In the genomic region with DNA sequence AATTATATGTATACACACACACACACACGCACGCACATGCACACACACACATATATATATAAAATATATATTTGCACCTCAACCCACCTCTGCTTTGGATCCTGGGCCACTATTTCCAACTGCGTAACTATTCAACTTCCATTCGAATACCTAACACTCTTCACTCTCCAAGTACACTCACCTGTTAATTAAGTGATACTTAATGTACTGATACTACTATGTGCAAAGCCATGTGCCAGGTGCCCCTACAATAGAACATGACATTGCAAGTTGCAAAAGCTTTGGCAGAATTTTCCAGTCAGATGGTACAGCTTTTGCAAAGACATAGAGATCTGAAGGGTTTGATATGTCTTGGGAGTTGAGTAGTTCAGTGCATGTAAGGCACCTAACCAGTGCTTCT, we compare ENCODE assay signal across 14 cellular contexts. TPM values are rescaled to one million over a fixed set of nuclear protein-coding genes. Genes with fewer than 3 reads are reported as not detected.
A peak's percentile ranks its signal among the peaks of the same experiment; 100 is the strongest.
DNase-seq lines count a peak whose midpoint lies in the region; ATAC-seq and TF ChIP-seq lines count a peak whose summit lies in the region.
"Had no signal": no experiment of that assay in that cellular context is flagged by ENCODE, and none has a peak within 500 bp of the region (broad histone marks: within the 10 kb centered on the region; RNA-seq: fewer than 3 reads in every experiment).

No MANE protein-coding gene starts in this region.

- H3K4me2 ChIP-seq in GM23338 (0 out of 2 replicates have a peak overlapping the region, but pooled peaks have one; percentile 31), hepatocyte (no peak overlapping the region)

- H3K9me3 ChIP-seq in Caco-2, result no peaks in the 10 kb centered on the region
- H3K9me3 ChIP-seq in hepatocyte (ENCODE audit: low read depth), result no peaks in the 10 kb centered on the region
- no peaks in the 10 kb centered on the region for H3K9me3 ChIP-seq in lower lobe of right lung
- H3K9me3 ChIP-seq in ovary, result no peaks in the 10 kb centered on the region
- H3K9me3 ChIP-seq: HAP-1 had no signal

- H3K4me3 Mint-ChIP-seq in Caco-2 (ENCODE audit: unreplicated experiment), result no peak overlapping the region
- H3K4me3 Mint-ChIP-seq in GM23338, result no peak overlapping the region
- H3K4me3 Mint-ChIP-seq: CD4-positive, alpha-beta memory T cell; HFFc6 had no signal

- no peak for TF ChIP-seq CTCF in Caco-2 (IDR thresholded peaks at IDR 0.05; ENCODE audit: insufficient read depth in 1 of 2, low read depth in 1 of 2, low read length in 1 of 2, severe bottlenecking in 1 of 2, unreplicated experiment in 1 of 2)
- TF ChIP-seq CTCF in GM23338 (conservative IDR thresholded peaks at IDR 0.05; ENCODE audit: low read depth in 2 of 2), result no peak
- no peak for TF ChIP-seq CTCF in hepatocyte (IDR thresholded peaks at IDR 0.05; ENCODE audit: poor library complexity)
- no peak for TF ChIP-seq CTCF in lower lobe of right lung (IDR thresholded peaks at IDR 0.05)
- TF ChIP-seq CTCF in ovary (IDR thresholded peaks at IDR 0.05), result no peak

- no peak overlapping the region for H2AFZ ChIP-seq in GM23338
- H2AFZ ChIP-seq in hepatocyte, result no peak overlapping the region

- H3K4me3 ChIP-seq in Caco-2 (ENCODE audit: low read depth, low read length) (no peak overlapping the region), GM23338 (no peak overlapping the region), hepatocyte (no peak overlapping the region), lower lobe of right lung (no peak overlapping the region), ovary (no peak overlapping the region)
- H3K4me3 ChIP-seq: HAP-1 had no signal

- CTCF ChIA-PET in Caco-2 (lab: Charles Lee), result interaction anchor here (1.0 kb wide), 1 partner anchor 35 kb away, joined by 5 read pairs; no protein-coding TSS in a partner anchor

- intact Hi-C loops in Caco-2 (cut with micrococcal nuclease; ENCODE audit: unreplicated experiment) (loop anchor here (10.0 kb wide), 1 partner anchor 195 kb away; no protein-coding TSS in a partner anchor), lower lobe of right lung (cut with DNase I) (no loop called here), ovary (cut with DNase I) (no loop called here)

- BruUV-seq in Caco-2 (replicated peaks; lab: Mats Ljungman, UMichigan), result no TSS peak

- H3K9me2 ChIP-seq in GM23338 (ENCODE audit: insufficient read depth) (no peaks in the 10 kb centered on the region), hepatocyte (replicated peaks; ENCODE audit: insufficient read depth) (no peaks in the 10 kb centered on the region)

- H3K36me3 ChIP-seq in Caco-2 (ENCODE audit: control insufficient read depth, insufficient read depth, low read length) (0 out of 2 replicates have a peak, but pooled peaks cover 1% of the 10 kb centered on the region), GM23338 (ENCODE audit: insufficient read depth) (0 out of 2 replicates have a peak, but pooled peaks cover 5% of the 10 kb centered on the region), hepatocyte (replicated peaks; ENCODE audit: insufficient read depth, low read depth) (no peaks in the 10 kb centered on the region), lower lobe of right lung (no peaks in the 10 kb centered on the region), ovary (no peaks in the 10 kb centered on the region)
- H3K36me3 ChIP-seq: HAP-1 had no signal

- H3K36me3 Mint-ChIP-seq in Caco-2 (ENCODE audit: insufficient read depth, unreplicated experiment) (peaks cover 68% of the 10 kb centered on the region), GM23338 (ENCODE audit: low read depth) (peaks cover 44% of the 10 kb centered on the region)
- H3K36me3 Mint-ChIP-seq: CD4-positive, alpha-beta memory T cell had no signal

- H4K20me1 ChIP-seq in GM23338 (replicated peaks; ENCODE audit: insufficient read depth), result peaks cover 70% of the 10 kb centered on the region
- H4K20me1 ChIP-seq in hepatocyte (ENCODE audit: insufficient read depth, poor library complexity, severe bottlenecking), result peaks cover 13% of the 10 kb centered on the region

- no peak for TF ChIP-seq EP300 in ovary (IDR thresholded peaks at IDR 0.05)

- no peaks in the 10 kb centered on the region for H3K27me3 Mint-ChIP-seq in Caco-2 (ENCODE audit: insufficient read depth, unreplicated experiment)
- no peaks in the 10 kb centered on the region for H3K27me3 Mint-ChIP-seq in GM23338 (ENCODE audit: insufficient read depth, low read depth, poor library complexity)

- over 99% methylated on average over 4 of the region's 4 CpGs for WGBS in hepatocyte (ENCODE audit: low lambda C conversion rate, missing lambda C conversion rate)
- WGBS in ovary, 3 donors, result 95 to 97% (median 96%) methylated on average over 4 of the region's 4 CpGs

- no peaks in the 10 kb centered on the region for H3K9me3 Mint-ChIP-seq in Caco-2 (ENCODE audit: unreplicated experiment)
- H3K9me3 Mint-ChIP-seq in GM23338, result no peaks in the 10 kb centered on the region
- H3K9me3 Mint-ChIP-seq: CD4-positive, alpha-beta memory T cell; HFFc6 had no signal

- H3K27me3 ChIP-seq in Caco-2 (replicated peaks; ENCODE audit: control insufficient read depth, insufficient read depth, low read length) (no peaks in the 10 kb centered on the region), GM23338 (ENCODE audit: insufficient read depth) (no peaks in the 10 kb centered on the region), hepatocyte (no peaks in the 10 kb centered on the region), lower lobe of right lung (ENCODE audit: low read depth) (peaks cover 2% of the 10 kb centered on the region), ovary (no peaks in the 10 kb centered on the region)

- DNase-seq in Caco-2 (no peak), GM23338 (ENCODE audit: low spot score) (no peak), hepatocyte (ENCODE audit: low spot score) (no peak), lower lobe of right lung (no peak), ovary (no peak), dermis blood vessel endothelial cell (no peak), OCI-M1 (lab: John Stamatoyannopoulos, UW) (no peak)
- DNase-seq: C1 segment of cervical spinal cord; CD4-positive, alpha-beta memory T cell; COR-L47; DMS153; DND-41; HFFc6 had no signal

- H3K79me2 ChIP-seq in GM23338 (replicated peaks; ENCODE audit: insufficient read depth) (peaks cover 100% of the 10 kb centered on the region), hepatocyte (peaks cover 91% of the 10 kb centered on the region)

- no peaks in the 10 kb centered on the region for H3F3A ChIP-seq in GM23338 (replicated peaks; ENCODE audit: low read depth)

- peaks cover 53% of the 10 kb centered on the region for H3K4me1 Mint-ChIP-seq in Caco-2 (ENCODE audit: low read depth, unreplicated experiment)
- H3K4me1 Mint-ChIP-seq in GM23338, result peaks cover 66% of the 10 kb centered on the region

- H3K27ac ChIP-seq in GM23338 (ENCODE audit: low read depth), result no peak overlapping the region
- H3K27ac ChIP-seq in hepatocyte, result peak overlapping the region; percentile 38
- H3K27ac ChIP-seq in lower lobe of right lung, result no peak overlapping the region
- no peak overlapping the region for H3K27ac ChIP-seq in ovary

- ATAC-seq in GM23338, result no peak
- peak; percentile 51 to 53 for ATAC-seq in lower lobe of right lung

- H3K4me1 ChIP-seq in Caco-2 (peaks cover 71% of the 10 kb centered on the region), GM23338 (ENCODE audit: insufficient read depth) (peaks cover 78% of the 10 kb centered on the region), hepatocyte (ENCODE audit: insufficient read depth) (peaks cover 16% of the 10 kb centered on the region), lower lobe of right lung (no peaks in the 10 kb centered on the region), ovary (ENCODE audit: insufficient read depth) (no peaks in the 10 kb centered on the region)
- H3K4me1 ChIP-seq: HAP-1 had no signal

- POLR2A ChIA-PET in Caco-2 (lab: Charles Lee), result no interaction called here

- H3K27ac Mint-ChIP-seq in Caco-2 (ENCODE audit: unreplicated experiment) (peak overlapping the region; percentile 74), GM23338 (0 out of 2 replicates have a peak overlapping the region, but pooled peaks have one; percentile 59)
- H3K27ac Mint-ChIP-seq: CD4-positive, alpha-beta memory T cell; HFFc6 had no signal

- no peak for TF ChIP-seq POLR2A in ovary (IDR thresholded peaks at IDR 0.05)

TF ChIP-seq in GM23338, 12 proteins besides CTCF, POLR2A, EP300 and RAD21 (continues in another document):
- TF ChIP-seq EZH2phosphoT487 (IDR thresholded peaks at IDR 0.05; ENCODE audit: unreplicated experiment), result no peak
- TF ChIP-seq, protein P1, sequence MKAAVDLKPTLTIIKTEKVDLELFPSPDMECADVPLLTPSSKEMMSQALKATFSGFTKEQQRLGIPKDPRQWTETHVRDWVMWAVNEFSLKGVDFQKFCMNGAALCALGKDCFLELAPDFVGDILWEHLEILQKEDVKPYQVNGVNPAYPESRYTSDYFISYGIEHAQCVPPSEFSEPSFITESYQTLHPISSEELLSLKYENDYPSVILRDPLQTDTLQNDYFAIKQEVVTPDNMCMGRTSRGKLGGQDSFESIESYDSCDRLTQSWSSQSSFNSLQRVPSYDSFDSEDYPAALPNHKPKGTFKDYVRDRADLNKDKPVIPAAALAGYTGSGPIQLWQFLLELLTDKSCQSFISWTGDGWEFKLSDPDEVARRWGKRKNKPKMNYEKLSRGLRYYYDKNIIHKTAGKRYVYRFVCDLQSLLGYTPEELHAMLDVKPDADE (IDR thresholded peaks at IDR 0.05), result no peak
- TF ChIP-seq EZH2 (IDR thresholded peaks at IDR 0.05; ENCODE audit: low read depth, unreplicated experiment), result no peak
- no peak for TF ChIP-seq STAT1 (IDR thresholded peaks at IDR 0.05; ENCODE audit: unreplicated experiment)

RNA-seq across cellular contexts. Expression of a gene that starts 7.1 kb away (rescaled TPM):
- total RNA-seq in Caco-2 (2022) (98.6 and 102 TPM in 2 replicates), hepatocyte (88.9 and 93.4 TPM in 2 replicates), lower lobe of right lung (26.6 TPM), ovary (10 to 100 TPM in 1 of 7 donors, 1 to 10 TPM in 5, under 1 TPM in 1; 0.13 to 40.7 (median 1.5) TPM), dermis blood vessel endothelial cell (66.5 and 87.5 TPM in 2 replicates)
- total RNA-seq in GM23338 (2014; rRNA removed; shearing (Covaris generic)), result 207 and 227 TPM in 2 replicates
- polyA plus RNA-seq in GM23338 (2016; fragmentation: Nextera tagmentation; extraction: Ambion mirVana) (89.4 and 126 TPM in 2 replicates), hepatocyte (66.3 and 75.0 TPM in 2 replicates), ovary (1 to 10 TPM in 1 of 2 donors, under 1 TPM in 1; 0.33 to 1.4 TPM)
